ENCODE assay signal across 25 cellular contexts in the genomic region with DNA sequence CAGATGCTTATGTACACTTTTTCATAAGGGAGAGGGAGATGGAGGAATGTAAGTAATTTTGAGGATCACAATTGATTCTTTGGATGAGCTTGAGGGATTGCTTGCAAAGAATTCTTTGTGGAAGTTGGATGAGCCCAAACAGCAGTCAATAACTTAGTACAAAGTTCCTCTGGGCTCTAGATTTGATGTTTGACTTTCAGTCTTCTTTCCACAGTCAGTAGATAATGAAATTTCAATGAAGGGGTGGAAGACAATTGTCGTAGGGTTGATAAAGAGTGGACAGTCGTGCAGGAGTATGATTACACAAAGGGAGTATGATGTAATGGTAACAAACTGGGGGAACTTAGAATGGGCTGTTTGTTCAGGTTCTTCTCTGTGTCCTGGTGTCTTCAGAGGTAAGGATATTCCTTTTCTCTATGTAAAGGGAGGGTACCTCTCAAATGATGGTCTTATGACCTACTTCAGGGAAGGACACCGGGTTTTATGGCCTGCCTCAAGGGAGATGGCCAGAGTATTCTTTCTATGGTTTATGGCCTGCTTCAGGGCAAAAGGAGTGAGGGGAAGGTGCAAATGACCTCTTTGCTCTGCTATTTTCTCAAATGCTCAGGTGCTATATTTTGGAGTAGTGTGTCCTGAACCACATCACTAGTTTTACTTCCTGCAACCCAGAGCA. TPM values are rescaled to one million over a fixed set of nuclear protein-coding genes. Genes with fewer than 3 reads are reported as not detected.
DNase-seq lines count a peak whose midpoint lies in the region; ATAC-seq, FAIRE-seq and TF ChIP-seq lines count a peak whose summit lies in the region.
"Had no signal": no experiment of that assay in that cellular context is flagged by ENCODE, and none has a peak within 500 bp of the region (broad histone marks: within the 10 kb centered on the region; RNA-seq: fewer than 3 reads in every experiment).

No MANE protein-coding gene starts in this region.

- 66 to 70% methylated on average over 3 of the region's 3 CpGs for WGBS in GM23248 (ENCODE audit: low coverage in 1 of 2, low lambda C conversion rate in 2 of 2, missing lambda C conversion rate in 2 of 2), 2 experiments
- 5% methylated on average over 3 of the region's 3 CpGs for WGBS in HepG2 (ENCODE audit: low lambda C conversion rate)

- intact Hi-C loops in CD4-positive, alpha-beta T cell (cut with DNase I, micrococcal nuclease), result loop anchor here (5.0 to 10.0 kb wide), 4 partner anchors 472 to 1112 kb away; a partner anchor contains a TSS
- intact Hi-C loops in activated T-helper 1 cell treated with anti-CD3 and anti-CD28 coated beads, Interleukin-12 subunit alpha, Interleukin-12 subunit beta, Interleukin-2, Interleukin-4 antibody, amounts not matched to agents 30 ng/mL and 10 ng/mL and 1 ng/mL, durations not matched to agents 14 hours and 24 hours and 36 hours (cut with micrococcal nuclease), result loop anchor here (10.0 kb wide), 1 partner anchor 582 kb away; a partner anchor contains a TSS
- intact Hi-C loops in HepG2 (cut with micrococcal nuclease; ENCODE audit: unreplicated experiment) (loop anchor here (5.0 kb wide), 1 partner anchor 51 kb away; a partner anchor contains a TSS), left ventricle myocardium inferior (cut with micrococcal nuclease) (no loop called here)

- no peak for TF ChIP-seq CTCF in CD4-positive, alpha-beta T cell (IDR thresholded peaks at IDR 0.05)
- TF ChIP-seq CTCF in HepG2 (CRISPR knock-in tag; IDR thresholded peaks at IDR 0.05), result no peak
- no peak for TF ChIP-seq CTCF in left ventricle myocardium inferior (IDR thresholded peaks at IDR 0.05; ENCODE audit: borderline replicate concordance)

- no peaks in the 10 kb centered on the region for H3K9me3 Mint-ChIP-seq in CD4-positive, alpha-beta T cell
- H3K9me3 Mint-ChIP-seq in activated T-helper 1 cell treated with anti-CD3 and anti-CD28 coated beads, Interleukin-12 subunit alpha, Interleukin-12 subunit beta, Interleukin-2, Interleukin-4 antibody, amounts not matched to agents 30 ng/mL and 10 ng/mL and 1 ng/mL, durations not matched to agents 14 hours and 24 hours and 36 hours, result no peaks in the 10 kb centered on the region
- H3K9me3 Mint-ChIP-seq: activated naive CD4-positive, alpha-beta T cell treated with anti-CD3 and anti-CD28 coated beads for 36 hours; H9; neural progenitor cell had no signal

- no peaks in the 10 kb centered on the region for H3K9me3 ChIP-seq in CD4-positive, alpha-beta T cell (ENCODE audit: control insufficient read depth, low read length)
- H3K9me3 ChIP-seq in GM23248 (ENCODE audit: low read depth) (no peaks in the 10 kb centered on the region), HepG2 (ENCODE audit: low read length) (no peaks in the 10 kb centered on the region), left ventricle myocardium inferior (replicated peaks) (no peaks in the 10 kb centered on the region)
- H3K9me3 ChIP-seq: esophagus squamous epithelium, stomach had no signal

- no peak overlapping the region for H3K27ac ChIP-seq in CD4-positive, alpha-beta T cell (ENCODE audit: low read depth, low read length)
- H3K27ac ChIP-seq in GM23248 (no peak overlapping the region), HepG2 (ENCODE audit: extremely low read length, insufficient read depth, low read length) (peak overlapping the region; percentile 41), left ventricle myocardium inferior (replicated peaks) (no peak overlapping the region)
- H3K27ac ChIP-seq: neural progenitor cell had no signal

- peak overlapping the region; percentile 58 for H3K4me3 Mint-ChIP-seq in CD4-positive, alpha-beta T cell
- peak overlapping the region; percentile 45 for H3K4me3 Mint-ChIP-seq in activated T-helper 1 cell treated with anti-CD3 and anti-CD28 coated beads, Interleukin-12 subunit alpha, Interleukin-12 subunit beta, Interleukin-2, Interleukin-4 antibody, amounts not matched to agents 30 ng/mL and 10 ng/mL and 1 ng/mL, durations not matched to agents 14 hours and 24 hours and 36 hours
- H3K4me3 Mint-ChIP-seq: activated naive CD4-positive, alpha-beta T cell treated with anti-CD3 and anti-CD28 coated beads for 36 hours; H9; neural progenitor cell had no signal

- H3K27me3 ChIP-seq in CD4-positive, alpha-beta T cell (ENCODE audit: control insufficient read depth, insufficient read depth, low read length), result no peaks in the 10 kb centered on the region
- H3K27me3 ChIP-seq in GM23248 (replicated peaks; ENCODE audit: insufficient read depth), result no peaks in the 10 kb centered on the region
- H3K27me3 ChIP-seq in HepG2 (ENCODE audit: control insufficient read depth in 1 of 2, insufficient read depth in 2 of 2, low read length in 2 of 2), result no peaks in the 10 kb centered on the region
- H3K27me3 ChIP-seq in left ventricle myocardium inferior (ENCODE audit: low read depth), result no peaks in the 10 kb centered on the region
- H3K27me3 ChIP-seq: esophagus squamous epithelium, stomach had no signal

- H3K79me2 ChIP-seq in GM23248 (ENCODE audit: insufficient read depth) (peaks cover 8% of the 10 kb centered on the region), HepG2 (ENCODE audit: insufficient read depth, low read length) (no peaks in the 10 kb centered on the region)

- no peaks in the 10 kb centered on the region for H3K36me3 ChIP-seq in GM23248 (ENCODE audit: low read depth)
- H3K36me3 ChIP-seq in HepG2 (replicated peaks in 1 of 2; ENCODE audit: control insufficient read depth in 1 of 2, insufficient read depth in 2 of 2, low read length in 2 of 2), result no peaks in the 10 kb centered on the region
- no peaks in the 10 kb centered on the region for H3K36me3 ChIP-seq in left ventricle myocardium inferior
- H3K36me3 ChIP-seq: stomach had no signal

- CTCF ChIA-PET in CD4-positive, alpha-beta T cell (lab: Charles Lee), result no interaction called here
- CTCF ChIA-PET in HepG2 (lab: Yijun Ruan, JAX; ENCODE audit: low intra/inter-chr PET ratio, low total read pairs), result no interaction called here

- peaks cover 27% of the 10 kb centered on the region for H3K4me1 Mint-ChIP-seq in CD4-positive, alpha-beta T cell (ENCODE audit: low read depth)
- H3K4me1 Mint-ChIP-seq in activated T-helper 1 cell treated with anti-CD3 and anti-CD28 coated beads, Interleukin-12 subunit alpha, Interleukin-12 subunit beta, Interleukin-2, Interleukin-4 antibody, amounts not matched to agents 30 ng/mL and 10 ng/mL and 1 ng/mL, durations not matched to agents 14 hours and 24 hours and 36 hours (ENCODE audit: low read depth), result peaks cover 15% of the 10 kb centered on the region

- H3K4me1 ChIP-seq in GM23248 (ENCODE audit: insufficient read depth) (peaks cover 5% of the 10 kb centered on the region), HepG2 (ENCODE audit: insufficient read depth, low read length) (peaks cover 37% of the 10 kb centered on the region), left ventricle myocardium inferior (peaks cover 22% of the 10 kb centered on the region)

- H2AFZ ChIP-seq in GM23248, result peak overlapping the region; percentile 34
- peak overlapping the region; percentile 70 for H2AFZ ChIP-seq in HepG2 (ENCODE audit: low read length)
- H2AFZ ChIP-seq: neural progenitor cell had no signal

- H3K36me3 Mint-ChIP-seq in CD4-positive, alpha-beta T cell (ENCODE audit: low read depth), result peaks cover 5% of the 10 kb centered on the region
- H3K36me3 Mint-ChIP-seq in activated T-helper 1 cell treated with anti-CD3 and anti-CD28 coated beads, Interleukin-12 subunit alpha, Interleukin-12 subunit beta, Interleukin-2, Interleukin-4 antibody, amounts not matched to agents 30 ng/mL and 10 ng/mL and 1 ng/mL, durations not matched to agents 14 hours and 24 hours and 36 hours (ENCODE audit: low read depth), result peaks cover 2% of the 10 kb centered on the region
- H3K36me3 Mint-ChIP-seq: neural progenitor cell had no signal

- no TSS peak for BruUV-seq in HepG2 (replicated peaks; lab: Mats Ljungman, UMichigan)

- H4K20me1 ChIP-seq in GM23248 (ENCODE audit: insufficient read depth) (no peaks in the 10 kb centered on the region), HepG2 (ENCODE audit: insufficient read depth, low read length) (no peaks in the 10 kb centered on the region)

- no peak overlapping the region for H3K9ac ChIP-seq in GM23248
- no peak overlapping the region for H3K9ac ChIP-seq in HepG2 (ENCODE audit: insufficient read depth, low read depth, low read length)
- H3K9ac ChIP-seq: neural progenitor cell had no signal

- no peaks in the 10 kb centered on the region for H3K9me2 ChIP-seq in GM23248 (ENCODE audit: insufficient read depth)

- TF ChIP-seq EP300 in HepG2 (IDR thresholded peaks at IDR 0.05; ENCODE audit: low read depth in 2 of 2, low read length in 2 of 2) (peak in 1 of 2 experiments; percentile 31; a peak in 1 of 4 replicates), HepG2 (CRISPR knock-in tag; IDR thresholded peaks at IDR 0.05; ENCODE audit: borderline replicate concordance) (no peak)

- in situ Hi-C loops in GM23248 (cut with MboI) (no loop called here), HepG2 (cut with HindIII; ENCODE audit: extremely low pct_ligation_motif_present, low pct_unique_long_range_greater_than_20kb) (no loop called here)

- H3K4me2 ChIP-seq in GM23248 (ENCODE audit: unreplicated experiment) (no peak overlapping the region), HepG2 (ENCODE audit: low read depth, low read length) (peak overlapping the region; percentile 91)
- H3K4me2 ChIP-seq: neural progenitor cell, smooth muscle cell had no signal

- no peak for TF ChIP-seq RAD21 in HepG2 (CRISPR knock-in tag; IDR thresholded peaks at IDR 0.05)

- no peaks in the 10 kb centered on the region for H3K27me3 Mint-ChIP-seq in CD4-positive, alpha-beta T cell
- peaks cover 4% of the 10 kb centered on the region for H3K27me3 Mint-ChIP-seq in activated T-helper 1 cell treated with anti-CD3 and anti-CD28 coated beads, Interleukin-12 subunit alpha, Interleukin-12 subunit beta, Interleukin-2, Interleukin-4 antibody, amounts not matched to agents 30 ng/mL and 10 ng/mL and 1 ng/mL, durations not matched to agents 14 hours and 24 hours and 36 hours (ENCODE audit: insufficient read depth)

- TF ChIP-seq POLR2A in HepG2 (IDR thresholded peaks at IDR 0.05; ENCODE audit: insufficient read depth in 1 of 2, low read depth in 2 of 2, low read length in 2 of 2), result no peak

- H3K27ac Mint-ChIP-seq in CD4-positive, alpha-beta T cell, result peak overlapping the region; percentile 39
- peak overlapping the region; percentile 48 for H3K27ac Mint-ChIP-seq in activated T-helper 1 cell treated with anti-CD3 and anti-CD28 coated beads, Interleukin-12 subunit alpha, Interleukin-12 subunit beta, Interleukin-2, Interleukin-4 antibody, amounts not matched to agents 30 ng/mL and 10 ng/mL and 1 ng/mL, durations not matched to agents 14 hours and 24 hours and 36 hours
- H3K27ac Mint-ChIP-seq: activated naive CD4-positive, alpha-beta T cell treated with anti-CD3 and anti-CD28 coated beads for 36 hours; H9; neural progenitor cell had no signal

- no peaks in the 10 kb centered on the region for H3F3A ChIP-seq in GM23248 (ENCODE audit: insufficient read depth)

- peak; percentile 67 for FAIRE-seq in HepG2 (lab: Jason Lieb, UNC)
- FAIRE-seq: HTR-8/SVneo had no signal

- no peak for ATAC-seq in CD4-positive, alpha-beta T cell (ENCODE audit: poor library complexity)
- peak; percentile 19 for ATAC-seq in HepG2
- no peak for ATAC-seq in HG02798 (IDR thresholded peaks at IDR 0.05; ENCODE audit: poor library complexity, unreplicated experiment)
- ATAC-seq: left colon had no signal

- DNase-seq in CD4-positive, alpha-beta T cell, result no peak
- DNase-seq in GM23248 (no peak), HepG2 (ENCODE audit: low spot score) (peak; percentile 81), SW480 (ENCODE audit: low spot score) (no peak), left ventricle myocardium inferior (no peak)
- no peak for DNase-seq in activated T-helper 1 cell treated with anti-CD3 and anti-CD28 coated beads, Interleukin-12 subunit alpha, Interleukin-12 subunit beta, Interleukin-2, Interleukin-4 antibody, amounts not matched to agents 30 ng/mL and 10 ng/mL and 1 ng/mL, durations not matched to agents 14 hours and 24 hours and 36 hours (ENCODE audit: low spot score)
- DNase-seq in stimulated activated CD4-positive, alpha-beta T cell treated with anti-CD3 and anti-CD28 coated beads, Interleukin-1b, Interleukin-23, amount 100 ng/mL, for 48 hours, result no peak
- DNase-seq: activated naive CD4-positive, alpha-beta T cell treated with anti-CD3 and anti-CD28 coated beads for 36 hours; activated T-cell treated with anti-CD3 and anti-CD28 coated beads for 4 hours; DMS79 treated with DMSO at 0.1 percent for 48 hours; effector memory CD4-positive, alpha-beta T cell; esophagus squamous epithelium; H9; left colon; midbrain; NCI-H2107; NCI-H524; stimulated activated CD4-positive, alpha-beta T cell treated with anti-CD3 and anti-CD28 coated beads, Interleukin-4, amount 100 ng/mL, for 1 hour; stomach; SW 1271; trophoblast cell had no signal

- POLR2A ChIA-PET in CD4-positive, alpha-beta T cell (lab: Charles Lee), result interaction anchor here (4.9 kb wide), 1 partner anchor 32 kb away, joined by 67 read pairs; a partner anchor contains a TSS
- POLR2A ChIA-PET in HepG2 (lab: Yijun Ruan, JAX), result interaction anchor here (3.2 kb wide), 1 partner anchor 31 kb away, joined by 12 read pairs; a partner anchor contains a TSS

- no peak overlapping the region for H3K4me3 ChIP-seq in GM23248
- H3K4me3 ChIP-seq in HepG2 (replicated peaks in 1 of 3; ENCODE audit: insufficient read depth in 1 of 3, low read depth in 2 of 3, low read length in 3 of 3), result no peak overlapping the region
- H3K4me3 ChIP-seq in left ventricle myocardium inferior, result no peak overlapping the region
- H3K4me3 ChIP-seq: esophagus squamous epithelium, neural progenitor cell, smooth muscle cell, stomach had no signal

RNA-seq across cellular contexts. Expression of a gene that starts 1.7 kb away (rescaled TPM):
- total RNA-seq in CD4-positive, alpha-beta T cell, result 10 to 100 TPM; 19.3 to 19.5 TPM
- total RNA-seq in GM23248 (2014; rRNA removed; shearing (Covaris generic)), result 13.2 and 15.6 TPM in 2 replicates
- polyA plus RNA-seq in GM23248 (2016; fragmentation: Nextera tagmentation; extraction: Ambion mirVana) (5.8 TPM in 2 replicates), HepG2 (2011; rRNA removed) (10.8 and 14.7 TPM in 2 replicates)
- total RNA-seq in activated T-helper 1 cell treated with anti-CD3 and anti-CD28 coated beads, Interleukin-12 subunit alpha, Interleukin-12 subunit beta, Interleukin-2, Interleukin-4 antibody, amounts not matched to agents 30 ng/mL and 10 ng/mL and 1 ng/mL, durations not matched to agents 14 hours and 24 hours and 36 hours, result 11.0 and 11.3 TPM in 2 replicates
- total RNA-seq in HepG2 (2016; rRNA removed; fragmentation: Illumina TruSeq; extraction: Trizol) (14.1 and 20.8 TPM in 2 replicates), left ventricle myocardium inferior (5.6 TPM)
- 5.8 and 6.7 TPM in 2 replicates for total RNA-seq in HepG2 (2016; cell fraction: cytosol; rRNA removed; fragmentation: Illumina TruSeq; extraction: Trizol; ENCODE audit: low read depth)
- total RNA-seq in HepG2 (2016; cell fraction: insoluble cytoplasmic fraction; rRNA removed; fragmentation: Illumina TruSeq; extraction: Trizol), result 15.0 and 18.9 TPM in 2 replicates
- 14.8 and 21.8 TPM in 2 replicates for total RNA-seq in HepG2 (2016; cell fraction: membrane; rRNA removed; fragmentation: Illumina TruSeq; extraction: Trizol)
- total RNA-seq in HepG2 (2016; cell fraction: nucleus; rRNA removed; fragmentation: Illumina TruSeq; extraction: Trizol), result 9.0 and 9.6 TPM in 2 replicates
- 4.7 and 7.1 TPM in 2 replicates for polyA plus RNA-seq in HepG2 (2011; cell fraction: cytosol; rRNA removed)
- 2.8 and 3.9 TPM in 2 replicates for polyA plus RNA-seq in HepG2 (2011; cell fraction: nucleus; rRNA removed)
- polyA plus RNA-seq in HepG2 (2012), result 11.0 and 15.1 TPM in 2 replicates
- polyA plus RNA-seq in HepG2 (2016; cell fraction: cytosol; fragmentation: Illumina TruSeq; extraction: Trizol; ENCODE audit: low read depth), result 5.5 and 6.4 TPM in 2 replicates
- 17.6 and 19.8 TPM in 2 replicates for polyA plus RNA-seq in HepG2 (2016; cell fraction: insoluble cytoplasmic fraction; fragmentation: Illumina TruSeq; extraction: Trizol; ENCODE audit: low read depth)
- polyA plus RNA-seq in HepG2 (2016; cell fraction: membrane; fragmentation: Illumina TruSeq; extraction: Trizol; ENCODE audit: low read depth), result 12.7 and 14.1 TPM in 2 replicates
- 14.6 and 15.4 TPM in 2 replicates for polyA plus RNA-seq in HepG2 (2016; cell fraction: nucleus; fragmentation: Illumina TruSeq; extraction: Trizol; ENCODE audit: insufficient read depth, low read depth)
- polyA minus RNA-seq in HepG2 (2011; rRNA and poly(A)+ RNA removed; ENCODE audit: low replicate concordance), result 1.2 and 6.2 TPM in 2 replicates
- polyA minus RNA-seq in HepG2 (2011; cell fraction: cytosol; rRNA and poly(A)+ RNA removed), result 16.4 TPM in 2 replicates
- 16.7 and 20.4 TPM in 2 replicates for polyA minus RNA-seq in HepG2 (2011; cell fraction: nucleus; rRNA and poly(A)+ RNA removed)

RNA-seq across cellular contexts. Expression of a gene that starts 30.7 kb away (rescaled TPM):
- 10 to 100 TPM; 15.7 to 18.0 TPM for total RNA-seq in CD4-positive, alpha-beta T cell
- 11.9 and 15.8 TPM in 2 replicates for total RNA-seq in GM23248 (2014; rRNA removed; shearing (Covaris generic))
- polyA plus RNA-seq in GM23248 (2016; fragmentation: Nextera tagmentation; extraction: Ambion mirVana) (106 and 109 TPM in 2 replicates), HepG2 (2011; rRNA removed) (35.7 and 45.4 TPM in 2 replicates)
- total RNA-seq in activated T-helper 1 cell treated with anti-CD3 and anti-CD28 coated beads, Interleukin-12 subunit alpha, Interleukin-12 subunit beta, Interleukin-2, Interleukin-4 antibody, amounts not matched to agents 30 ng/mL and 10 ng/mL and 1 ng/mL, durations not matched to agents 14 hours and 24 hours and 36 hours, result 76.8 and 80.3 TPM in 2 replicates
- total RNA-seq in HepG2 (2016; rRNA removed; fragmentation: Illumina TruSeq; extraction: Trizol) (124 and 141 TPM in 2 replicates), left ventricle myocardium inferior (65.7 TPM)
- 92.8 and 103 TPM in 2 replicates for total RNA-seq in HepG2 (2016; cell fraction: cytosol; rRNA removed; fragmentation: Illumina TruSeq; extraction: Trizol; ENCODE audit: low read depth)
- total RNA-seq in HepG2 (2016; cell fraction: insoluble cytoplasmic fraction; rRNA removed; fragmentation: Illumina TruSeq; extraction: Trizol), result 119 and 173 TPM in 2 replicates
- total RNA-seq in HepG2 (2016; cell fraction: membrane; rRNA removed; fragmentation: Illumina TruSeq; extraction: Trizol), result 66.0 and 77.6 TPM in 2 replicates
- 34.2 and 45.6 TPM in 2 replicates for total RNA-seq in HepG2 (2016; cell fraction: nucleus; rRNA removed; fragmentation: Illumina TruSeq; extraction: Trizol)
- polyA plus RNA-seq in HepG2 (2011; cell fraction: cytosol; rRNA removed), result 18.4 and 24.7 TPM in 2 replicates
- 8.2 and 11.9 TPM in 2 replicates for polyA plus RNA-seq in HepG2 (2011; cell fraction: nucleus; rRNA removed)
- polyA plus RNA-seq in HepG2 (2012), result 48.4 and 66.6 TPM in 2 replicates
- polyA plus RNA-seq in HepG2 (2016; cell fraction: cytosol; fragmentation: Illumina TruSeq; extraction: Trizol; ENCODE audit: low read depth), result 97.5 and 98.5 TPM in 2 replicates
- polyA plus RNA-seq in HepG2 (2016; cell fraction: insoluble cytoplasmic fraction; fragmentation: Illumina TruSeq; extraction: Trizol; ENCODE audit: low read depth), result 141 and 155 TPM in 2 replicates
- polyA plus RNA-seq in HepG2 (2016; cell fraction: membrane; fragmentation: Illumina TruSeq; extraction: Trizol; ENCODE audit: low read depth), result 48.9 and 52.6 TPM in 2 replicates
- polyA plus RNA-seq in HepG2 (2016; cell fraction: nucleus; fragmentation: Illumina TruSeq; extraction: Trizol; ENCODE audit: insufficient read depth, low read depth), result 67.0 and 78.0 TPM in 2 replicates
- 8.6 and 13.3 TPM in 2 replicates for polyA minus RNA-seq in HepG2 (2011; rRNA and poly(A)+ RNA removed; ENCODE audit: low replicate concordance)
- polyA minus RNA-seq in HepG2 (2011; cell fraction: cytosol; rRNA and poly(A)+ RNA removed), result 13.9 and 21.8 TPM in 2 replicates
- 39.4 and 40.8 TPM in 2 replicates for polyA minus RNA-seq in HepG2 (2011; cell fraction: nucleus; rRNA and poly(A)+ RNA removed)

RNA-seq across cellular contexts. Expression of a gene that starts 31.0 kb away (rescaled TPM):
- 10 to 100 TPM; 21.5 to 24.1 TPM for total RNA-seq in CD4-positive, alpha-beta T cell
- total RNA-seq in GM23248 (2014; rRNA removed; shearing (Covaris generic)), result 6.6 and 7.2 TPM in 2 replicates
- polyA plus RNA-seq in GM23248 (2016; fragmentation: Nextera tagmentation; extraction: Ambion mirVana) (10.0 and 10.2 TPM in 2 replicates), HepG2 (2011; rRNA removed) (6.6 and 7.1 TPM in 2 replicates)
- 8.8 and 9.7 TPM in 2 replicates for total RNA-seq in activated T-helper 1 cell treated with anti-CD3 and anti-CD28 coated beads, Interleukin-12 subunit alpha, Interleukin-12 subunit beta, Interleukin-2, Interleukin-4 antibody, amounts not matched to agents 30 ng/mL and 10 ng/mL and 1 ng/mL, durations not matched to agents 14 hours and 24 hours and 36 hours
- total RNA-seq in HepG2 (2016; rRNA removed; fragmentation: Illumina TruSeq; extraction: Trizol) (10.2 and 10.8 TPM in 2 replicates), left ventricle myocardium inferior (14.0 TPM)
- 8.7 and 9.7 TPM in 2 replicates for total RNA-seq in HepG2 (2016; cell fraction: cytosol; rRNA removed; fragmentation: Illumina TruSeq; extraction: Trizol; ENCODE audit: low read depth)
- total RNA-seq in HepG2 (2016; cell fraction: insoluble cytoplasmic fraction; rRNA removed; fragmentation: Illumina TruSeq; extraction: Trizol), result 10.4 and 11.8 TPM in 2 replicates
- 6.9 and 9.2 TPM in 2 replicates for total RNA-seq in HepG2 (2016; cell fraction: membrane; rRNA removed; fragmentation: Illumina TruSeq; extraction: Trizol)
- total RNA-seq in HepG2 (2016; cell fraction: nucleus; rRNA removed; fragmentation: Illumina TruSeq; extraction: Trizol), result 14.6 and 15.0 TPM in 2 replicates
- 4.3 and 5.6 TPM in 2 replicates for polyA plus RNA-seq in HepG2 (2011; cell fraction: cytosol; rRNA removed)
- polyA plus RNA-seq in HepG2 (2011; cell fraction: nucleus; rRNA removed), result 4.7 and 6.8 TPM in 2 replicates
- polyA plus RNA-seq in HepG2 (2012), result 4.0 and 6.0 TPM in 2 replicates
- polyA plus RNA-seq in HepG2 (2016; cell fraction: cytosol; fragmentation: Illumina TruSeq; extraction: Trizol; ENCODE audit: low read depth), result 3.4 TPM in 2 replicates
- 8.5 and 10.9 TPM in 2 replicates for polyA plus RNA-seq in HepG2 (2016; cell fraction: insoluble cytoplasmic fraction; fragmentation: Illumina TruSeq; extraction: Trizol; ENCODE audit: low read depth)
- polyA plus RNA-seq in HepG2 (2016; cell fraction: membrane; fragmentation: Illumina TruSeq; extraction: Trizol; ENCODE audit: low read depth), result 4.7 and 5.0 TPM in 2 replicates
- polyA plus RNA-seq in HepG2 (2016; cell fraction: nucleus; fragmentation: Illumina TruSeq; extraction: Trizol; ENCODE audit: insufficient read depth, low read depth), result 7.3 and 8.4 TPM in 2 replicates
- 11.5 and 14.8 TPM in 2 replicates for polyA minus RNA-seq in HepG2 (2011; rRNA and poly(A)+ RNA removed; ENCODE audit: low replicate concordance)
- polyA minus RNA-seq in HepG2 (2011; cell fraction: cytosol; rRNA and poly(A)+ RNA removed), result 6.1 and 8.0 TPM in 2 replicates
- polyA minus RNA-seq in HepG2 (2011; cell fraction: nucleus; rRNA and poly(A)+ RNA removed), result 24.8 and 27.5 TPM in 2 replicates

RNA-seq across cellular contexts. Expression of a gene that starts 49.3 kb away (rescaled TPM):
- total RNA-seq in CD4-positive, alpha-beta T cell, result 1 to 10 TPM; 2.9 to 4.6 TPM
- 1.7 and 13.8 TPM in 2 replicates for total RNA-seq in GM23248 (2014; rRNA removed; shearing (Covaris generic))
- polyA plus RNA-seq in GM23248 (2016; fragmentation: Nextera tagmentation; extraction: Ambion mirVana) (2.5 and 3.2 TPM in 2 replicates), HepG2 (2011; rRNA removed) (1.9 and 2.4 TPM in 2 replicates)
- 5.7 and 6.6 TPM in 2 replicates for total RNA-seq in activated T-helper 1 cell treated with anti-CD3 and anti-CD28 coated beads, Interleukin-12 subunit alpha, Interleukin-12 subunit beta, Interleukin-2, Interleukin-4 antibody, amounts not matched to agents 30 ng/mL and 10 ng/mL and 1 ng/mL, durations not matched to agents 14 hours and 24 hours and 36 hours
- total RNA-seq in HepG2 (2016; rRNA removed; fragmentation: Illumina TruSeq; extraction: Trizol) (1.6 and 2.6 TPM in 2 replicates), left ventricle myocardium inferior (44.2 TPM)
- total RNA-seq in HepG2 (2016; cell fraction: cytosol; rRNA removed; fragmentation: Illumina TruSeq; extraction: Trizol; ENCODE audit: low read depth), result 0.44 and 0.61 TPM in 2 replicates
- total RNA-seq in HepG2 (2016; cell fraction: insoluble cytoplasmic fraction; rRNA removed; fragmentation: Illumina TruSeq; extraction: Trizol), result 1.6 and 2.9 TPM in 2 replicates
- total RNA-seq in HepG2 (2016; cell fraction: membrane; rRNA removed; fragmentation: Illumina TruSeq; extraction: Trizol), result 1.7 TPM in 2 replicates
- 2.6 and 3.3 TPM in 2 replicates for total RNA-seq in HepG2 (2016; cell fraction: nucleus; rRNA removed; fragmentation: Illumina TruSeq; extraction: Trizol)
- polyA plus RNA-seq in HepG2 (2011; cell fraction: cytosol; rRNA removed), result 1.2 and 1.9 TPM in 2 replicates
- 1.6 and 2.1 TPM in 2 replicates for polyA plus RNA-seq in HepG2 (2011; cell fraction: nucleus; rRNA removed)
- 1.5 and 5.2 TPM in 2 replicates for polyA plus RNA-seq in HepG2 (2012)
- polyA plus RNA-seq in HepG2 (2016; cell fraction: cytosol; fragmentation: Illumina TruSeq; extraction: Trizol; ENCODE audit: low read depth), result 0.33 and 0.34 TPM in 2 replicates
- 1.3 and 1.4 TPM in 2 replicates for polyA plus RNA-seq in HepG2 (2016; cell fraction: insoluble cytoplasmic fraction; fragmentation: Illumina TruSeq; extraction: Trizol; ENCODE audit: low read depth)
- 0.50 and 0.84 TPM in 2 replicates for polyA plus RNA-seq in HepG2 (2016; cell fraction: membrane; fragmentation: Illumina TruSeq; extraction: Trizol; ENCODE audit: low read depth)
- 3.0 and 4.0 TPM in 2 replicates for polyA plus RNA-seq in HepG2 (2016; cell fraction: nucleus; fragmentation: Illumina TruSeq; extraction: Trizol; ENCODE audit: insufficient read depth, low read depth)
- 0.96 and 4.6 TPM in 2 replicates for polyA minus RNA-seq in HepG2 (2011; rRNA and poly(A)+ RNA removed; ENCODE audit: low replicate concordance)
- 1.1 and 2.4 TPM in 2 replicates for polyA minus RNA-seq in HepG2 (2011; cell fraction: cytosol; rRNA and poly(A)+ RNA removed)
- 1.7 and 2.8 TPM in 2 replicates for polyA minus RNA-seq in HepG2 (2011; cell fraction: nucleus; rRNA and poly(A)+ RNA removed)
